ENCODE assay signal across 5 cellular contexts in the genomic region with DNA sequence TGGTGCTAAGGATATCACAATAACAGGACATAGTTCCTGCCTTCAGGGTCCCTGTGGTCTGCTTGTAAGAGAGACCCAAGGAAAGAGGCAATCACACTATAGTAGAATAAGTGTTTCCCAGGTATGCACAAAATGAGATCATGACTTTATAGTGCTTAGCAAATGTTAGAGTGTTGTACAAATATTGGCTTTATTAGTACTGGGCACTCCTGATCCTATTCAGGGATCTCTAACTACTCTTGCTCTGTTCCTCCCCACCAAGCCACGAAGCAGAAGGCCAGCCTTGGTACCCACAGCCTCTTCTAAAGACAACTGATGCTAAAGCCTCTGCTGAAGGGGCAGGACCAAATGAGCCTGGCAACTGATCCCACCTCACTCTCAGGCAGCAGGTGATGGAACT.
"Had no signal": no experiment of that assay in that cellular context is flagged by ENCODE, and none has a peak within 500 bp of the region (broad histone marks: within the 10 kb centered on the region; RNA-seq: fewer than 3 reads in every experiment).

No MANE protein-coding gene starts in this region.

- H3K4me3 Mint-ChIP-seq: GM23338, H9 had no signal

- H3K4me3 ChIP-seq: GM23338, K562 had no signal

- ATAC-seq: GM23338, K562 had no signal

- H3K27ac Mint-ChIP-seq: GM23338, H9 had no signal

- H3K9me3 Mint-ChIP-seq: GM23338, H9 had no signal

- DNase-seq: H9, HCEC 1CT, IMR-90 had no signal
